21 cellular contexts compared by ENCODE assay signal in the genomic region with DNA sequence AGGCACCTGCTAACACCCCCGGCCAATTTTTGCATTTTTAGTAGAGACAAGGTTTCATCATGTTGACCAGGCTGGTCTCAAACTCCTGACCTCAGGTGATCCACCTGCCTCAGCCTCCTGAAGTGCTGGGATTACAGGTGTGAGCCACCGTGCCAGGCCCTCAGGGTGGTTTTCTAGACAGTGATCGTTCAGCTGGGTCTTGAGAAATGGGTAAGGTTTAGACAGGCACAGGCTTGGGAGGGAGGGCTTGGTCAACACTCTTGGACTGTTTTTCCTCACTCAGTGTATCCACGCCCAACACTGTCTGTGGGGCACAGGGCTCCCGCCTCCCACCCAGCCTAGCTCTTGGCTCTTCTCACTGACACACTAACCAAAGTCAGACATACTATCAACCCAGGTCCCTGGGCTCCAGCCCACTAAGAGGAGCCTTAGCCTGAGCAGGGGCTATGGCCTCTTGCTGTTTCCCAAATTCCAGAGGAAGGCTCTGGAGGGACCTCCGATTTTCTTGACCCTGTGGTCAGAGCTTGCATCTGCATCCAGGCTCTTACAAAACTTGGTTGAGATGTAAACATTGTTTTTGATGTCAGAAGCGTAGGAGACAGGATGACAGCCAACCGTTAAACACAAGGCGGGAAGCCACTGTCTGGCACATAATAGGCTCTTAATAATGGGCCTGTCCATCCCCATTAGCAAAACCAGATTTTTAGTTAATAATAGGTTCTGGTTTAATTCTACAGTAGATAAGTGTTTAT.
DNase-seq lines count a peak whose midpoint lies in the region; ATAC-seq, FAIRE-seq and TF ChIP-seq lines count a peak whose summit lies in the region.
"Had no signal": no experiment of that assay in that cellular context is flagged by ENCODE, and none has a peak within 500 bp of the region (broad histone marks: within the 10 kb centered on the region; RNA-seq: fewer than 3 reads in every experiment).

No MANE protein-coding gene starts in this region.

- H3K27me3 Mint-ChIP-seq in HFFc6 (ENCODE audit: insufficient read depth): no peaks in the 10 kb centered on the region; the same call in 1 of the 2 replicates
- H3K27me3 Mint-ChIP-seq: CD4-positive, alpha-beta memory T cell had no signal

- no peaks in the 10 kb centered on the region for H3K27me3 ChIP-seq in left ventricle myocardium inferior (ENCODE audit: low read depth)
- no peaks in the 10 kb centered on the region for H3K27me3 ChIP-seq in HAP-1 (ENCODE audit: low read depth)

- no peak for FAIRE-seq in kidney (lab: Jason Lieb, UNC)

- no peak overlapping the region for H3K4me3 Mint-ChIP-seq in HFFc6
- H3K4me3 Mint-ChIP-seq: CD4-positive, alpha-beta memory T cell had no signal

- H3K4me3 ChIP-seq in left ventricle myocardium inferior (peak overlapping the region; percentile 73), kidney (ENCODE audit: low read length in 2 of 2) (no peak overlapping the region), HAP-1 (no peak overlapping the region)
- H3K4me3 ChIP-seq: BLaER1 treated with 17β-estradiol and CSF1 and Interleukin-3, amounts not matched to agents 10 nM and 100 nM; GM23248 had no signal

- H3K4me1 ChIP-seq in left ventricle myocardium inferior (peaks cover 86% of the 10 kb centered on the region), kidney (ENCODE audit: control insufficient read depth in 1 of 2, insufficient read depth in 1 of 2, low read depth in 1 of 2, low read length in 2 of 2) (peaks cover 5 to 10% of the 10 kb centered on the region in 2 donors), HAP-1 (peaks cover 12% of the 10 kb centered on the region)

- intact Hi-C loops in left ventricle myocardium inferior (cut with micrococcal nuclease): no loop called here
- intact Hi-C loops in left ventricle myocardium superior (cut with micrococcal nuclease): no loop called here
- intact Hi-C loops in kidney (cut with DNase I): no loop called here

- DNase-seq in left ventricle myocardium inferior: no peak
- no peak for DNase-seq in left ventricle myocardium superior
- DNase-seq in HFFc6: no peak
- DNase-seq in RWPE1 (ENCODE audit: low spot score): no peak
- DNase-seq in kidney: peak; percentile 26
- DNase-seq in HK-2 (ENCODE audit: unreplicated experiment): no peak
- DNase-seq in OCI-M2 (lab: John Stamatoyannopoulos, UW; ENCODE audit: unreplicated experiment): no peak
- no peak for DNase-seq in HAP-1 (ENCODE audit: low spot score in 2 of 2)
- DNase-seq: CD4-positive, alpha-beta memory T cell; COR-L47; DMS53; GM23248; H7; NCI-H1092 treated with DMSO at 0.1 percent for 48 hours; NCI-H1436; NCI-H187 treated with DMSO at 0.1 percent for 48 hours; NCI-H2171 treated with DMSO at 0.1 percent for 48 hours; NCI-H446; NCI-H526; SHP77 treated with DMSO at 0.1 percent for 48 hours had no signal

- no peaks in the 10 kb centered on the region for H3K9me3 ChIP-seq in left ventricle myocardium inferior (replicated peaks)
- H3K9me3 ChIP-seq in kidney (ENCODE audit: control insufficient read depth in 1 of 2, low read length in 2 of 2): no peaks in the 10 kb centered on the region
- no peaks in the 10 kb centered on the region for H3K9me3 ChIP-seq in HAP-1

- H3K27ac Mint-ChIP-seq in HFFc6: no peak overlapping the region

- no peak overlapping the region for H3K9ac ChIP-seq in kidney (ENCODE audit: low read length in 2 of 2)
- H3K9ac ChIP-seq: BLaER1 treated with 17β-estradiol and CSF1 and Interleukin-3, amounts not matched to agents 10 nM and 100 nM; GM23248 had no signal

- in situ Hi-C loops in HAP-1 (cut with MboI; ENCODE audit: low sequenced_read_pairs): no loop called here

- H3K9me3 Mint-ChIP-seq in HFFc6: no peaks in the 10 kb centered on the region
- H3K9me3 Mint-ChIP-seq: CD4-positive, alpha-beta memory T cell had no signal

- H3K4me1 Mint-ChIP-seq in HFFc6 (ENCODE audit: low read depth): peaks cover 41% of the 10 kb centered on the region

- ATAC-seq in left ventricle myocardium superior: no peak

- no peaks in the 10 kb centered on the region for H3K36me3 Mint-ChIP-seq in HFFc6 (ENCODE audit: low read depth)
- H3K36me3 Mint-ChIP-seq: CD4-positive, alpha-beta memory T cell had no signal

- no peak for TF ChIP-seq CTCF in left ventricle myocardium inferior (IDR thresholded peaks at IDR 0.05; ENCODE audit: borderline replicate concordance)
- peak; percentile 7; the same call in 1 of the 2 replicates for TF ChIP-seq CTCF in HFFc6 (IDR thresholded peaks at IDR 0.05)
- TF ChIP-seq CTCF in RWPE1 (conservative IDR thresholded peaks at IDR 0.05; ENCODE audit: low read depth): no peak
- no peak for TF ChIP-seq CTCF in kidney (IDR thresholded peaks at IDR 0.05; ENCODE audit: borderline replicate concordance, extremely low read depth, insufficient read depth)

- CTCF ChIA-PET in RWPE1 (lab: Yijun Ruan, JAX): interaction anchor here (0.6 kb wide), 1 partner anchor 188 kb away, joined by 4 read pairs; no protein-coding TSS in a partner anchor

- no peaks in the 10 kb centered on the region for H3K36me3 ChIP-seq in left ventricle myocardium inferior
- H3K36me3 ChIP-seq in kidney (ENCODE audit: control insufficient read depth in 1 of 2, insufficient read depth in 2 of 2, low read length in 2 of 2): no peaks in the 10 kb centered on the region
- H3K36me3 ChIP-seq in HAP-1 (replicated peaks): no peaks in the 10 kb centered on the region
- H3K36me3 ChIP-seq: BLaER1 treated with 17β-estradiol and CSF1 and Interleukin-3, amounts not matched to agents 10 nM and 100 nM had no signal

- POLR2A ChIA-PET in RWPE1 (lab: Yijun Ruan, JAX; ENCODE audit: low non-redundant PET): no interaction called here

- H3K27ac ChIP-seq in left ventricle myocardium inferior (replicated peaks): peak overlapping the region; percentile 9
- 0 out of 2 replicates have a peak overlapping the region, but pooled peaks have one; percentile 2 for H3K27ac ChIP-seq in RWPE1
- H3K27ac ChIP-seq in kidney (ENCODE audit: low read depth in 2 of 2, low read length in 2 of 2): no peak overlapping the region
- H3K27ac ChIP-seq: BLaER1 treated with 17β-estradiol and CSF1 and Interleukin-3, amounts not matched to agents 10 nM and 100 nM; GM23248 had no signal

Comparison
In these comparisons a context has a peak if more than half of its experiments do, and no peak if none do; other contexts are left out.
1. H3K27ac ChIP-seq: peak in left ventricle myocardium inferior (single experiment) and RWPE1 (single experiment); none in kidney (0 of 2).